23 cellular contexts compared by ENCODE assay signal in genomic region chr5:135181653-135182052, GRCh38.
"Had no signal": no experiment of that assay in that cellular context is flagged by ENCODE, and none has a peak within 500 bp of the region (broad histone marks: within the 10 kb centered on the region; RNA-seq: fewer than 3 reads in every experiment).

No MANE protein-coding gene starts in this region.

- ATAC-seq: effector memory CD8-positive, alpha-beta T cell; foreskin keratinocyte; left cardiac atrium; lower lobe of right lung; natural killer cell treated with Interleukin-12 subunit alpha and Interleukin-12 subunit beta and Interleukin-15 and Interleukin-18, amount 100 ng/mL, for 72 hours; sciatic nerve; stimulated activated memory B cell treated with anti-CD40 and anti-IgM and Interleukin-4, amounts not matched to agents 10 μg/mL and 1 μg/mL and 100 μg/mL, for 72 hours; upper lobe of right lung had no signal

- H3K27ac ChIP-seq: foreskin keratinocyte, hepatocyte, left ventricle myocardium inferior, lower lobe of right lung, spleen, tibial artery, upper lobe of right lung, vagina had no signal

- H2AFZ ChIP-seq: hepatocyte had no signal

- H3K4me3 Mint-ChIP-seq: dendritic cell treated with granulocyte-macrophage colony-stimulating factor and Interleukin-4, amounts not matched to agents 40 ng/mL and 50 ng/mL, for 4 days; effector memory CD8-positive, alpha-beta T cell; memory B cell; natural killer cell treated with Interleukin-12 subunit alpha and Interleukin-12 subunit beta and Interleukin-15 and Interleukin-18, amount 100 ng/mL, for 72 hours; stimulated activated memory B cell treated with anti-CD40 and anti-IgM and Interleukin-4, amounts not matched to agents 10 μg/mL and 1 μg/mL and 100 μg/mL, for 72 hours; stimulated activated naive CD8-positive, alpha-beta T cell treated with anti-CD3 and anti-CD28 coated beads, Interleukin-15, Interleukin-2, amounts not matched to agents 100 ng/mL and 50 ng/mL, for 24 hours had no signal

- H3K79me2 ChIP-seq: hepatocyte had no signal

- H3K4me3 ChIP-seq: hepatocyte, left ventricle myocardium inferior, lower lobe of right lung, spleen, tibial artery, upper lobe of right lung, vagina had no signal

- H3K9me3 Mint-ChIP-seq: dendritic cell treated with granulocyte-macrophage colony-stimulating factor and Interleukin-4, amounts not matched to agents 40 ng/mL and 50 ng/mL, for 4 days; effector memory CD8-positive, alpha-beta T cell; memory B cell; natural killer cell treated with Interleukin-12 subunit alpha and Interleukin-12 subunit beta and Interleukin-15 and Interleukin-18, amount 100 ng/mL, for 72 hours; stimulated activated memory B cell treated with anti-CD40 and anti-IgM and Interleukin-4, amounts not matched to agents 10 μg/mL and 1 μg/mL and 100 μg/mL, for 72 hours; stimulated activated naive CD8-positive, alpha-beta T cell treated with anti-CD3 and anti-CD28 coated beads, Interleukin-15, Interleukin-2, amounts not matched to agents 100 ng/mL and 50 ng/mL, for 24 hours had no signal

- H3K36me3 ChIP-seq: left ventricle myocardium inferior, lower lobe of right lung, spleen, tibial artery, upper lobe of right lung, vagina had no signal

- H3K27ac Mint-ChIP-seq: dendritic cell treated with granulocyte-macrophage colony-stimulating factor and Interleukin-4, amounts not matched to agents 40 ng/mL and 50 ng/mL, for 4 days; effector memory CD8-positive, alpha-beta T cell; memory B cell; natural killer cell treated with Interleukin-12 subunit alpha and Interleukin-12 subunit beta and Interleukin-15 and Interleukin-18, amount 100 ng/mL, for 72 hours; stimulated activated memory B cell treated with anti-CD40 and anti-IgM and Interleukin-4, amounts not matched to agents 10 μg/mL and 1 μg/mL and 100 μg/mL, for 72 hours; stimulated activated naive CD8-positive, alpha-beta T cell treated with anti-CD3 and anti-CD28 coated beads, Interleukin-15, Interleukin-2, amounts not matched to agents 100 ng/mL and 50 ng/mL, for 24 hours had no signal

- H3K27me3 ChIP-seq: hepatocyte, tibial artery, vagina had no signal

- H3K4me1 Mint-ChIP-seq: memory B cell had no signal

- H3K27me3 Mint-ChIP-seq: stimulated activated naive CD8-positive, alpha-beta T cell treated with anti-CD3 and anti-CD28 coated beads, Interleukin-15, Interleukin-2, amounts not matched to agents 100 ng/mL and 50 ng/mL, for 24 hours had no signal

- H3K4me1 ChIP-seq: foreskin keratinocyte, left ventricle myocardium inferior, lower lobe of right lung, spleen, tibial artery, upper lobe of right lung, vagina had no signal

- H3K4me2 ChIP-seq: hepatocyte had no signal

- DNase-seq: effector memory CD8-positive, alpha-beta T cell; erythroblast; foreskin keratinocyte; head of caudate nucleus; kidney; left cardiac atrium; left ventricle myocardium inferior; lower lobe of right lung; midbrain; spleen; stimulated activated CD4-positive, alpha-beta T cell treated with anti-CD3 and anti-CD28 coated beads, Interleukin-15, amount 100 ng/mL, for 24 hours; stimulated activated CD4-positive, alpha-beta T cell treated with anti-CD3 and anti-CD28 coated beads, Interleukin-1b, Interleukin-23, amount 100 ng/mL, for 48 hours; stimulated activated CD4-positive, alpha-beta T cell treated with anti-CD3 and anti-CD28 coated beads, Interleukin-4, amount 100 ng/mL, for 24 hours; tibial artery; upper lobe of right lung had no signal

- H3K36me3 Mint-ChIP-seq: memory B cell; natural killer cell treated with Interleukin-12 subunit alpha and Interleukin-12 subunit beta and Interleukin-15 and Interleukin-18, amount 100 ng/mL, for 72 hours; stimulated activated memory B cell treated with anti-CD40 and anti-IgM and Interleukin-4, amounts not matched to agents 10 μg/mL and 1 μg/mL and 100 μg/mL, for 72 hours had no signal
